ENCODE assay signal across 22 cellular contexts in genomic region chr20:64189986-64190385, GRCh38. TPM values are rescaled to one million over a fixed set of nuclear protein-coding genes. Genes with fewer than 3 reads are reported as not detected.
DNase-seq lines count a peak whose midpoint lies in the region; ATAC-seq, FAIRE-seq and TF ChIP-seq lines count a peak whose summit lies in the region.
"Had no signal": no experiment of that assay in that cellular context is flagged by ENCODE, and none has a peak within 500 bp of the region (broad histone marks: within the 10 kb centered on the region; RNA-seq: fewer than 3 reads in every experiment).

No MANE protein-coding gene starts in this region.

- WGBS in H9 (ENCODE audit: extremely low coverage, insufficient read length, low lambda C conversion rate): no CpG with 5 or more reads among the region's 8 CpGs
- 66% methylated on average over 8 of the region's 8 CpGs for WGBS in hepatocyte (ENCODE audit: low lambda C conversion rate, missing lambda C conversion rate)
- WGBS in pancreas, 2 donors: 35 to 36% methylated on average over 8 of the region's 8 CpGs

- H2AK5ac ChIP-seq in H9 (ENCODE audit: insufficient read length, low read length): no peak overlapping the region

- intact Hi-C loops in Caco-2 (cut with micrococcal nuclease; ENCODE audit: unreplicated experiment) (loop anchor here (5.0 kb wide), 1 partner anchor 32 kb away; no protein-coding TSS in a partner anchor), pancreas (cut with DNase I) (no loop called here)
- intact Hi-C loops in activated CD8-positive, alpha-beta T cell treated with anti-CD3 and anti-CD28 coated beads for 36 hours (cut with micrococcal nuclease): no loop called here

- H3K4me1 Mint-ChIP-seq in Caco-2 (ENCODE audit: low read depth, unreplicated experiment): peaks cover 21% of the 10 kb centered on the region
- H3K4me1 Mint-ChIP-seq in H9: peaks cover 61% of the 10 kb centered on the region in 2 experiments
- peaks cover 4% of the 10 kb centered on the region for H3K4me1 Mint-ChIP-seq in activated CD8-positive, alpha-beta T cell treated with anti-CD3 and anti-CD28 coated beads for 36 hours (ENCODE audit: low read depth)

- no peak overlapping the region for H3K9ac ChIP-seq in H9 (ENCODE audit: extremely low read depth, insufficient read length, low read length)

- H3K23me2 ChIP-seq in H9 (ENCODE audit: insufficient read length, low read depth, low read length, poor library complexity, severe bottlenecking): no peaks in the 10 kb centered on the region

- no peaks in the 10 kb centered on the region for H3K36me3 ChIP-seq in Caco-2 (ENCODE audit: control insufficient read depth, insufficient read depth, low read length)
- no peaks in the 10 kb centered on the region for H3K36me3 ChIP-seq in hepatocyte (replicated peaks; ENCODE audit: insufficient read depth, low read depth)
- no peaks in the 10 kb centered on the region for H3K36me3 ChIP-seq in pancreas

- H3K36me3 Mint-ChIP-seq in Caco-2 (ENCODE audit: insufficient read depth, unreplicated experiment): peaks cover 9% of the 10 kb centered on the region
- H3K36me3 Mint-ChIP-seq in H9 (ENCODE audit: insufficient read depth in 1 of 3, low read depth in 3 of 3): peaks cover 3 to 5% (median 4%) of the 10 kb centered on the region in 3 experiments; a peak in 6 of 7 replicates
- H3K36me3 Mint-ChIP-seq in activated CD8-positive, alpha-beta T cell treated with anti-CD3 and anti-CD28 coated beads for 36 hours (ENCODE audit: low read depth): no peaks in the 10 kb centered on the region

- H3K23ac ChIP-seq in H9 (ENCODE audit: insufficient read length, low read depth, low read length): no peak overlapping the region

- POLR2A ChIA-PET in Caco-2 (lab: Charles Lee): no interaction called here
- POLR2A ChIA-PET in activated CD8-positive, alpha-beta T cell treated with anti-CD3 and anti-CD28 coated beads for 36 hours (lab: Charles Lee): interaction anchor here (1.3 kb wide), 1 partner anchor 12 kb away, joined by 4 read pairs; no protein-coding TSS in a partner anchor

- H2BK20ac ChIP-seq in H9 (ENCODE audit: low read depth, low read length, poor library complexity, severe bottlenecking): no peak overlapping the region

- H3K9me2 ChIP-seq in hepatocyte (replicated peaks; ENCODE audit: insufficient read depth): no peaks in the 10 kb centered on the region

- no peak overlapping the region for H2AFZ ChIP-seq in H9 (ENCODE audit: low read length)
- H2AFZ ChIP-seq in hepatocyte: no peak overlapping the region
- H2AFZ ChIP-seq: PC-9 had no signal

- no peak overlapping the region for H2BK120ac ChIP-seq in H9 (ENCODE audit: low read depth, low read length, poor library complexity, severe bottlenecking)

- peaks cover 16% of the 10 kb centered on the region for H3K27me3 Mint-ChIP-seq in Caco-2 (ENCODE audit: insufficient read depth, unreplicated experiment)
- H3K27me3 Mint-ChIP-seq in H9 (ENCODE audit: low read depth): peaks cover 15% of the 10 kb centered on the region
- H3K27me3 Mint-ChIP-seq in activated CD8-positive, alpha-beta T cell treated with anti-CD3 and anti-CD28 coated beads for 36 hours: peaks cover 13% of the 10 kb centered on the region

- peak overlapping the region; percentile 92 for H2BK12ac ChIP-seq in H9 (ENCODE audit: insufficient read length, low read depth, low read length)

- H3K4me3 ChIP-seq in Caco-2 (ENCODE audit: low read depth, low read length): no peak overlapping the region
- no peak overlapping the region for H3K4me3 ChIP-seq in hepatocyte
- no peak overlapping the region for H3K4me3 ChIP-seq in pancreas
- H3K4me3 ChIP-seq: GM12878, PC-9 had no signal

- H4K20me1 ChIP-seq in H9 (ENCODE audit: control insufficient read depth, insufficient read depth, insufficient read length) (no peaks in the 10 kb centered on the region), hepatocyte (ENCODE audit: insufficient read depth, poor library complexity, severe bottlenecking) (no peaks in the 10 kb centered on the region)

- H4K5ac ChIP-seq in H9 (ENCODE audit: insufficient read length, low read depth, low read length): no peak overlapping the region

- DNase-seq in Caco-2 (no peak), H9 (no peak), hepatocyte (ENCODE audit: low spot score) (no peak), pancreas (no peak), substantia nigra (lab: John Stamatoyannopoulos, UW) (no peak)
- no peak for DNase-seq in activated CD8-positive, alpha-beta T cell treated with anti-CD3 and anti-CD28 coated beads for 36 hours
- no peak for DNase-seq in activated CD4-positive, alpha-beta T cell treated with anti-CD3 and anti-CD28 coated beads, Interleukin-2, amount 50 U/mL, for 48 hours
- DNase-seq: AML-193, DMS153, EL, H7, IMR-90, NCI-H1417 treated with DMSO at 0.1 percent for 48 hours, NCI-H2029, NCI-H345, NCI-H524 treated with DMSO at 0.1 percent for 48 hours, PC-9 had no signal

- TF ChIP-seq CTCF in Caco-2 (IDR thresholded peaks at IDR 0.05; ENCODE audit: insufficient read depth in 1 of 2, low read depth in 1 of 2, low read length in 1 of 2, severe bottlenecking in 1 of 2, unreplicated experiment in 1 of 2): no peak
- no peak for TF ChIP-seq CTCF in H9 (conservative IDR thresholded peaks at IDR 0.05)
- no peak for TF ChIP-seq CTCF in hepatocyte (IDR thresholded peaks at IDR 0.05; ENCODE audit: poor library complexity)
- TF ChIP-seq CTCF in pancreas (IDR thresholded peaks at IDR 0.05): no peak
- no peak for TF ChIP-seq CTCF in activated CD8-positive, alpha-beta T cell treated with anti-CD3 and anti-CD28 coated beads for 36 hours (IDR thresholded peaks at IDR 0.05)

- H3K18ac ChIP-seq in H9 (ENCODE audit: insufficient read length, low read depth, low read length): peak overlapping the region; percentile 90

- no peak overlapping the region for H3T11ph ChIP-seq in H9 (ENCODE audit: low read length)

- H3K4me3 Mint-ChIP-seq in Caco-2 (ENCODE audit: unreplicated experiment) (no peak overlapping the region), H9 (no peak overlapping the region)
- H3K4me3 Mint-ChIP-seq in activated CD8-positive, alpha-beta T cell treated with anti-CD3 and anti-CD28 coated beads for 36 hours: no peak overlapping the region

- H3K9me3 Mint-ChIP-seq in Caco-2 (ENCODE audit: unreplicated experiment) (peaks cover 5% of the 10 kb centered on the region), H9 (peaks cover 6 to 9% of the 10 kb centered on the region in 2 experiments)
- peaks cover 3% of the 10 kb centered on the region for H3K9me3 Mint-ChIP-seq in activated CD8-positive, alpha-beta T cell treated with anti-CD3 and anti-CD28 coated beads for 36 hours

- BruUV-seq in Caco-2 (replicated peaks; lab: Mats Ljungman, UMichigan): no TSS peak

- H3K9me3 ChIP-seq in Caco-2: peaks cover 11% of the 10 kb centered on the region
- H3K9me3 ChIP-seq in H9 (ENCODE audit: control insufficient read depth, low read depth, low read length): no peaks in the 10 kb centered on the region
- H3K9me3 ChIP-seq in hepatocyte (ENCODE audit: low read depth): no peaks in the 10 kb centered on the region
- no peaks in the 10 kb centered on the region for H3K9me3 ChIP-seq in pancreas

- CTCF ChIA-PET in Caco-2 (lab: Charles Lee): interaction anchor here (0.8 kb wide), 1 partner anchor 33 kb away, joined by 3 read pairs; no protein-coding TSS in a partner anchor
- CTCF ChIA-PET in activated CD8-positive, alpha-beta T cell treated with anti-CD3 and anti-CD28 coated beads for 36 hours (lab: Charles Lee): no interaction called here

- H3K27ac ChIP-seq in H9 (ENCODE audit: insufficient read length, low read depth, low read length) (no peak overlapping the region), hepatocyte (peak overlapping the region; percentile 94), pancreas (peak overlapping the region; percentile 47 to 89 (median 77)), substantia nigra (ENCODE audit: low read depth, low read length, poor library complexity, severe bottlenecking) (no peak overlapping the region)
- H3K27ac ChIP-seq: C4-2B, PC-9, RWPE1 had no signal

- peak in 1 of 4 donors; percentile 14 for ATAC-seq in pancreas
- no peak for ATAC-seq in activated CD8-positive, alpha-beta T cell treated with anti-CD3 and anti-CD28 coated beads for 36 hours
- ATAC-seq: GM12878 had no signal

- H3K4me2 ChIP-seq in H9 (ENCODE audit: insufficient read depth, insufficient read length, low read length): no peak overlapping the region
- H3K4me2 ChIP-seq in hepatocyte: peak overlapping the region; percentile 40
- H3K4me2 ChIP-seq: PC-9 had no signal

- H3K4me1 ChIP-seq in Caco-2 (peaks cover 22% of the 10 kb centered on the region), H9 (ENCODE audit: insufficient read depth, low read length) (peaks cover 20% of the 10 kb centered on the region; the same call in 1 of the 2 replicates), hepatocyte (ENCODE audit: insufficient read depth) (peaks cover 18% of the 10 kb centered on the region), pancreas (peaks cover 0 to 15% (median 0%) of the 10 kb centered on the region in 3 donors)

- no peaks in the 10 kb centered on the region for H3K79me1 ChIP-seq in H9 (ENCODE audit: insufficient read depth, low read depth, low read length, poor library complexity, severe bottlenecking)

- FAIRE-seq in pancreas (lab: Jason Lieb, UNC): no peak
- FAIRE-seq: GM12878, GM18507 had no signal

- no peak overlapping the region for H4K8ac ChIP-seq in H9 (replicated peaks; ENCODE audit: insufficient read length, low read depth, low read length)

- no peak overlapping the region for H3K56ac ChIP-seq in H9 (ENCODE audit: insufficient read length, low read depth, low read length)

- H2BK15ac ChIP-seq in H9 (ENCODE audit: low read depth, low read length): no peak overlapping the region

- H3K27me3 ChIP-seq in Caco-2 (replicated peaks; ENCODE audit: control insufficient read depth, insufficient read depth, low read length) (no peaks in the 10 kb centered on the region), H9 (ENCODE audit: insufficient read depth, low read length) (no peaks in the 10 kb centered on the region), hepatocyte (no peaks in the 10 kb centered on the region), pancreas (no peaks in the 10 kb centered on the region)

- no peak overlapping the region for H2BK5ac ChIP-seq in H9 (ENCODE audit: insufficient read length, low read length)

- H3K79me2 ChIP-seq in H9 (ENCODE audit: insufficient read depth, low read length): no peaks in the 10 kb centered on the region
- H3K79me2 ChIP-seq in hepatocyte: no peaks in the 10 kb centered on the region

- no peak overlapping the region; the same call in 1 of the 2 replicates for H3K4ac ChIP-seq in H9 (ENCODE audit: low read depth, low read length)

- H3K27ac Mint-ChIP-seq in Caco-2 (ENCODE audit: unreplicated experiment) (peak overlapping the region; percentile 69), H9 (peak overlapping the region in 2 of 3 experiments; percentile 49 to 63; a peak in 1 of 7 replicates)
- no peak overlapping the region for H3K27ac Mint-ChIP-seq in activated CD8-positive, alpha-beta T cell treated with anti-CD3 and anti-CD28 coated beads for 36 hours

- H4K91ac ChIP-seq in H9 (ENCODE audit: insufficient read length, low read depth, low read length): no peak overlapping the region

- peak overlapping the region; percentile 84 for H3K14ac ChIP-seq in H9 (ENCODE audit: insufficient read depth, low read length)

RNA-seq across cellular contexts. Expression of gene MYT1, which starts 25.7 kb away (rescaled TPM):
- 0.25 and 0.65 TPM in 2 replicates for total RNA-seq in Caco-2 (2022)
- total RNA-seq in H9 (2021): 0.68 and 0.79 TPM in 2 replicates
- total RNA-seq in hepatocyte: 0.03 and 0.08 TPM in 2 replicates
- polyA plus RNA-seq in hepatocyte: 0.05 and 0.06 TPM in 2 replicates
- under 1 TPM; 0.13 to 0.67 (median 0.37) TPM for total RNA-seq in pancreas
- polyA plus RNA-seq in pancreas: 1 to 10 TPM in 1 of 2 donors, under 1 TPM in 1; 0.76 to 5.1 TPM
- not detected for total RNA-seq in activated CD8-positive, alpha-beta T cell treated with anti-CD3 and anti-CD28 coated beads for 36 hours
- total RNA-seq: GM12878, IMR-90, M059J, PC-9 had no signal
- polyA plus RNA-seq: IMR-90 had no signal

Comparison
In these comparisons a context has a peak if more than half of its experiments do, and no peak if none do; other contexts are left out.
1. H3K27ac ChIP-seq: peak in hepatocyte (single experiment) and pancreas (4 of 4); none in H9 (single experiment) and substantia nigra (single experiment).